In genomic region chr13:110575322-110576069, GRCh38 we compare ENCODE assay signal across 1 cellular context.
TF ChIP-seq lines count a peak whose summit lies in the region.

No MANE protein-coding gene starts in this region.

TF ChIP-seq in HCT116, 20 proteins besides CTCF, POLR2A, EP300 and RAD21 (continued from another document):
- TF ChIP-seq SP1 (IDR thresholded peaks at IDR 0.05; ENCODE audit: low read depth) (no peak), ZBTB33 (IDR thresholded peaks at IDR 0.05; ENCODE audit: extremely low read depth, insufficient replicate concordance, low read length) (no peak), SIN3A (IDR thresholded peaks at IDR 0.05; ENCODE audit: low read depth) (no peak), ZNF274 (IDR thresholded peaks at IDR 0.05; ENCODE audit: low read depth, low read length) (no peak), TCF7L2 (IDR thresholded peaks at IDR 0.05; ENCODE audit: borderline replicate concordance, extremely low read depth, insufficient read depth, insufficient read length) (no peak), EZH2 (IDR thresholded peaks at IDR 0.05) (no peak), CBX3 (IDR thresholded peaks at IDR 0.05; ENCODE audit: low read depth) (no peak), JUND (IDR thresholded peaks at IDR 0.05) (no peak)
- TF ChIP-seq, protein P1, sequence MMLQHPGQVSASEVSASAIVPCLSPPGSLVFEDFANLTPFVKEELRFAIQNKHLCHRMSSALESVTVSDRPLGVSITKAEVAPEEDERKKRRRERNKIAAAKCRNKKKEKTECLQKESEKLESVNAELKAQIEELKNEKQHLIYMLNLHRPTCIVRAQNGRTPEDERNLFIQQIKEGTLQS (IDR thresholded peaks at IDR 0.05): no peak
